ENCODE assay signal across 15 cellular contexts in genomic region chr9:35716236-35716635, GRCh38.
DNase-seq lines count a peak whose midpoint lies in the region; ATAC-seq and TF ChIP-seq lines count a peak whose summit lies in the region.
"Had no signal": no experiment of that assay in that cellular context is flagged by ENCODE, and none has a peak within 500 bp of the region (broad histone marks: within the 10 kb centered on the region; RNA-seq: fewer than 3 reads in every experiment).

No MANE protein-coding gene starts in this region.

- H3K36me3 Mint-ChIP-seq in central memory CD8-positive, alpha-beta T cell (ENCODE audit: insufficient read depth): peaks cover 82% of the 10 kb centered on the region

- H3K27ac Mint-ChIP-seq in central memory CD8-positive, alpha-beta T cell (ENCODE audit: low read depth): peak overlapping the region; percentile 82
- H3K27ac Mint-ChIP-seq: activated CD8-positive, alpha-beta memory T cell treated with anti-CD3 and anti-CD28 coated beads, Interleukin-2, amount 10 ng/mL, durations not matched to agents 7 days and 5 days; activated naive CD8-positive, alpha-beta T cell treated with anti-CD3 and anti-CD28 coated beads, Interleukin-2, amount 50 U/mL, for 24 hours had no signal

- ATAC-seq in central memory CD8-positive, alpha-beta T cell (replicated peaks; ENCODE audit: extremely low read depth, poor library complexity, severe bottlenecking): no peak
- ATAC-seq: activated CD8-positive, alpha-beta memory T cell treated with anti-CD3 and anti-CD28 coated beads, Interleukin-2, amount 10 ng/mL, durations not matched to agents 7 days and 5 days; activated naive CD8-positive, alpha-beta T cell treated with anti-CD3 and anti-CD28 coated beads, Interleukin-2, amount 50 U/mL, for 24 hours; Panc1 had no signal

- DNase-seq in Ammon's horn (ENCODE audit: low spot score) (peak; percentile 51), AG08396 (ENCODE audit: low spot score) (no peak), AG08395 (ENCODE audit: low spot score) (no peak)
- DNase-seq in central memory CD8-positive, alpha-beta T cell (ENCODE audit: low spot score in 2 of 2): no peak
- DNase-seq in stimulated activated CD4-positive, alpha-beta T cell treated with anti-CD3 and anti-CD28 coated beads, Interleukin-4, amount 100 ng/mL, for 4 hours: no peak
- no peak for DNase-seq in activated CD4-positive, alpha-beta T cell treated with anti-CD3 and anti-CD28 coated beads for 48 hours
- DNase-seq: activated CD8-positive, alpha-beta memory T cell treated with anti-CD3 and anti-CD28 coated beads, Interleukin-2, amount 10 ng/mL, durations not matched to agents 7 days and 5 days; activated naive CD8-positive, alpha-beta T cell treated with anti-CD3 and anti-CD28 coated beads, Interleukin-2, amount 50 U/mL, for 24 hours; effector CD8-positive, alpha-beta T cell; NCI-H446 treated with DMSO at 0.1 percent for 48 hours; T-helper 9 cell had no signal

- no peaks in the 10 kb centered on the region for H3K27me3 Mint-ChIP-seq in central memory CD8-positive, alpha-beta T cell
- H3K27me3 Mint-ChIP-seq: activated CD8-positive, alpha-beta memory T cell treated with anti-CD3 and anti-CD28 coated beads, Interleukin-2, amount 10 ng/mL, durations not matched to agents 7 days and 5 days; activated naive CD8-positive, alpha-beta T cell treated with anti-CD3 and anti-CD28 coated beads, Interleukin-2, amount 50 U/mL, for 24 hours had no signal

- H3K27me3 ChIP-seq in muscle layer of duodenum (ENCODE audit: low read depth, low read length): no peaks in the 10 kb centered on the region

- peaks cover 16 to 97% of the 10 kb centered on the region in 2 experiments for H3K36me3 ChIP-seq in HEK293 (ENCODE audit: control insufficient read depth in 2 of 2, insufficient read depth in 1 of 2, low read length in 2 of 2)
- peaks cover 95 to 100% of the 10 kb centered on the region in 2 donors for H3K36me3 ChIP-seq in muscle layer of duodenum (ENCODE audit: control insufficient read depth in 1 of 2, insufficient read depth in 2 of 2, low read length in 2 of 2)

- CTCF ChIA-PET in HEK293 (lab: Yijun Ruan, JAX): interaction anchor here (0.8 to 2.7 kb wide), 3 partner anchors 13 to 56 kb away, joined by 3 to 13 read pairs (median 3); no protein-coding TSS in a partner anchor

- POLR2A ChIA-PET in HEK293 (lab: Yijun Ruan, JAX): interaction anchor here (1.0 to 1.6 kb wide), 3 partner anchors 11 to 34 kb away, joined by 3 to 5 read pairs (median 3); partner anchors contain the start of genes CREB3 and TLN1

- no peak overlapping the region for H3K4me3 Mint-ChIP-seq in central memory CD8-positive, alpha-beta T cell
- H3K4me3 Mint-ChIP-seq: activated CD8-positive, alpha-beta memory T cell treated with anti-CD3 and anti-CD28 coated beads, Interleukin-2, amount 10 ng/mL, durations not matched to agents 7 days and 5 days; activated naive CD8-positive, alpha-beta T cell treated with anti-CD3 and anti-CD28 coated beads, Interleukin-2, amount 50 U/mL, for 24 hours had no signal

- H3K9me3 ChIP-seq in HEK293 (ENCODE audit: control insufficient read depth, insufficient read depth, low read depth, low read length) (no peaks in the 10 kb centered on the region), muscle layer of duodenum (ENCODE audit: control insufficient read depth in 1 of 2, low read length in 2 of 2) (no peaks in the 10 kb centered on the region)

- H3K4me1 Mint-ChIP-seq in central memory CD8-positive, alpha-beta T cell: peaks cover 20% of the 10 kb centered on the region
- H3K4me1 Mint-ChIP-seq: activated CD8-positive, alpha-beta memory T cell treated with anti-CD3 and anti-CD28 coated beads, Interleukin-2, amount 10 ng/mL, durations not matched to agents 7 days and 5 days had no signal

- H3K4me1 ChIP-seq in HEK293 (ENCODE audit: control insufficient read depth, insufficient read depth, low read length) (no peaks in the 10 kb centered on the region), muscle layer of duodenum (ENCODE audit: control insufficient read depth in 1 of 2, insufficient read depth in 2 of 2, low read length in 2 of 2) (no peaks in the 10 kb centered on the region)

- H3K27ac ChIP-seq in HEK293 (ENCODE audit: extremely low read depth, low read depth, low read length): no peak overlapping the region
- peak overlapping the region; percentile 7 for H3K27ac ChIP-seq in muscle layer of duodenum (ENCODE audit: low read length)
- H3K27ac ChIP-seq: C4-2B had no signal

- no peak overlapping the region for H3K4me3 ChIP-seq in HEK293 (ENCODE audit: low read depth, low read length)
- H3K4me3 ChIP-seq in muscle layer of duodenum (ENCODE audit: low read depth in 1 of 2, low read length in 2 of 2): no peak overlapping the region

- H3K9me3 Mint-ChIP-seq in central memory CD8-positive, alpha-beta T cell: no peaks in the 10 kb centered on the region
- H3K9me3 Mint-ChIP-seq: activated naive CD8-positive, alpha-beta T cell treated with anti-CD3 and anti-CD28 coated beads, Interleukin-2, amount 50 U/mL, for 24 hours had no signal

- no peak for TF ChIP-seq CTCF in HEK293 (tag by site-specific recombination; IDR thresholded peaks at IDR 0.05)

TF ChIP-seq in HEK293, 187 proteins besides CTCF, POLR2A, EP300 and RAD21:
- TF ChIP-seq ZNF10 (tag by site-specific recombination; IDR thresholded peaks at IDR 0.05) (0 out of 2 replicates have a peak, but pooled peaks have one; percentile 53), EGR2 (tag by site-specific recombination; IDR thresholded peaks at IDR 0.05; ENCODE audit: low read depth) (no peak)
TF ChIP-seq in HEK293: peak in this region for 1.
